In the genomic region with DNA sequence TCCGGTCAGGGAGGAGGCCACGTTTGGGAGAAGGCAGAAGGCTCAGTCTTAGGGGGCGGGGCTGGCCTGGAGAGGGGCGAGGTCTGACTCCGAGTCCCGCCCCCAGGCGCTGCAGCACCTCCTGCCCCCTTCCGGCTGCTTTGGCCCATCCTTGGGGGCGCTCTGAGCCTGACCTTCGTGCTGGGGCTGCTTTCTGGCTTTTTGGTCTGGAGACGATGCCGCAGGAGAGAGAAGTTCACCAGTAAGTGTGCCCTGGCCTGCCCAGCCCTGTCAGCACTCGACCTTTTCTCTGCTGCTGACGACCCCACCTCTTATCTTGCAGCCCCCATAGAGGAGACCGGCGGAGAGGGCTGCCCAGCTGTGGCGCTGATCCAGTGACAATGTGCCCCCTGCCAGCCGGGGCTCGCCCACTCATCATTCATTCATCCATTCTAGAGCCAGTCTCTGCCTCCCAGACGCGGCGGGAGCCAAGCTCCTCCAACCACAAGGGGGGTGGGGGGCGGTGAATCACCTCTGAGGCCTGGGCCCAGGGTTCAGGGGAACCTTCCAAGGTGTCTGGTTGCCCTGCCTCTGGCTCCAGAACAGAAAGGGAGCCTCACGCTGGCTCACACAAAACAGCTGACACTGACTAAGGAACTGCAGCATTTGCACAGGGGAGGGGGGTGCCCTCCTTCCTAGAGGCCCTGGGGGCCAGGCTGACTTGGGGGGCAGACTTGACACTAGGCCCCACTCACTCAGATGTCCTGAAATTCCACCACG, we compare ENCODE assay signal across 8 cellular contexts. TPM values are rescaled to one million over a fixed set of nuclear protein-coding genes. Genes with fewer than 3 reads are reported as not detected.
DNase-seq lines count a peak whose midpoint lies in the region; TF ChIP-seq lines count a peak whose summit lies in the region.

No MANE protein-coding gene starts in this region.

- H3K27me3 Mint-ChIP-seq in endodermal cell (ENCODE audit: insufficient read depth): no peaks in the 10 kb centered on the region

- peak overlapping the region; percentile 99 for H3K27ac ChIP-seq in ACC112 (ENCODE audit: low read depth, low read length)
- peak overlapping the region; percentile 95 for H3K27ac ChIP-seq in endodermal cell (ENCODE audit: low read depth, low read length)

- peaks cover 18% of the 10 kb centered on the region for H3K36me3 Mint-ChIP-seq in endodermal cell (ENCODE audit: low read depth)

- peak; percentile 74 for TF ChIP-seq CTCF in endodermal cell (conservative IDR thresholded peaks at IDR 0.05)

- H3K79me2 ChIP-seq in ACC112 (ENCODE audit: control insufficient read depth, insufficient read depth, low read length, unreplicated experiment): no peaks in the 10 kb centered on the region

- peak overlapping the region; percentile 99 for H3K27ac Mint-ChIP-seq in endodermal cell

- peak overlapping the region; percentile 83 for H3K4me3 Mint-ChIP-seq in endodermal cell

- 0 to 1% methylated on average over 14 to 25 of the region's 25 CpGs for WGBS in endodermal cell (ENCODE audit: insufficient coverage in 1 of 2, insufficient read length in 1 of 2), 2 experiments

- peaks cover 29% of the 10 kb centered on the region for H3K4me1 Mint-ChIP-seq in endodermal cell

- H3K9me3 Mint-ChIP-seq in endodermal cell: no peaks in the 10 kb centered on the region

- no peaks in the 10 kb centered on the region for H3K27me3 ChIP-seq in ACC112 (ENCODE audit: insufficient read depth, low read length)
- H3K27me3 ChIP-seq in endodermal cell (ENCODE audit: control insufficient read depth, insufficient read depth, low read length, poor library complexity, severe bottlenecking): no peaks in the 10 kb centered on the region
- peaks cover 6% of the 10 kb centered on the region for H3K27me3 ChIP-seq in mononuclear cell (ENCODE audit: insufficient read depth, low read length)

- no peaks in the 10 kb centered on the region for H3K9me3 ChIP-seq in endodermal cell (ENCODE audit: control insufficient read depth, low read length)
- no peaks in the 10 kb centered on the region for H3K9me3 ChIP-seq in mononuclear cell (ENCODE audit: low read depth, low read length)

- DNase-seq in GM19240 (ENCODE audit: insufficient read length, low spot score) (peak; percentile 74), NOMO-1 treated with DMSO at 0.1 percent for 48 hours (lab: John Stamatoyannopoulos, UW; ENCODE audit: unreplicated experiment) (peak; percentile 58), endodermal cell (peak; percentile 95), cortex of kidney (lab: John Stamatoyannopoulos, UW) (no peak)
- DNase-seq in activated CD8-positive, alpha-beta memory T cell treated with anti-CD3 and anti-CD28 coated beads, Interleukin-2, amount 50 U/mL, for 1 hour (ENCODE audit: extremely low read depth): peak; percentile 65
- peak; percentile 80 to 84 for DNase-seq in stimulated activated CD8-positive, alpha-beta memory T cell treated with anti-CD3 and anti-CD28 coated beads, Interleukin-2, amount 100 ng/mL, for 48 hours (ENCODE audit: low read depth in 2 of 2)

- H3K9ac ChIP-seq in endodermal cell (ENCODE audit: extremely low read depth, low read length, poor library complexity, severe bottlenecking): peak overlapping the region; percentile 99

- no peak overlapping the region for H2AFZ ChIP-seq in ACC112 (ENCODE audit: low read length, unreplicated experiment)

- peak overlapping the region; percentile 93 for H3K4me3 ChIP-seq in ACC112 (ENCODE audit: low read depth, low read length)
- peak overlapping the region; percentile 97 for H3K4me3 ChIP-seq in endodermal cell (ENCODE audit: low read length)
- H3K4me3 ChIP-seq in mononuclear cell (ENCODE audit: low read length): peak overlapping the region; percentile 48

- H3K4me1 ChIP-seq in ACC112 (ENCODE audit: control insufficient read depth, insufficient read depth, low read length, unreplicated experiment): peaks cover 10% of the 10 kb centered on the region
- peaks cover 12% of the 10 kb centered on the region for H3K4me1 ChIP-seq in endodermal cell (ENCODE audit: control insufficient read depth, insufficient read depth, low read length)
- H3K4me1 ChIP-seq in mononuclear cell (ENCODE audit: insufficient read depth, low read length): peaks cover 69% of the 10 kb centered on the region

- H3K36me3 ChIP-seq in ACC112 (ENCODE audit: insufficient read depth, low read length): no peaks in the 10 kb centered on the region
- H3K36me3 ChIP-seq in endodermal cell (ENCODE audit: control insufficient read depth, insufficient read depth, low read length): peaks cover 22% of the 10 kb centered on the region

RNA-seq across cellular contexts. Expression of a gene that starts 1.5 kb away (rescaled TPM):
- total RNA-seq in endodermal cell (10 to 100 TPM; 37.8 to 43.5 TPM), mononuclear cell (8.2 TPM)
- 38.0 TPM for polyA plus RNA-seq in endodermal cell (2013, experiment 1 of 2)
- 36.2 TPM for polyA plus RNA-seq in endodermal cell (2013, experiment 2 of 2)

RNA-seq across cellular contexts. Expression of a gene that starts 2.1 kb away (rescaled TPM):
- total RNA-seq in endodermal cell (10 to 100 TPM; 49.8 to 59.1 TPM), mononuclear cell (8.2 TPM)
- 68.3 TPM for polyA plus RNA-seq in endodermal cell (2013, experiment 1 of 2)
- polyA plus RNA-seq in endodermal cell (2013, experiment 2 of 2): 61.5 TPM

RNA-seq across cellular contexts. Expression of a gene that starts 2.2 kb away (rescaled TPM):
- total RNA-seq in endodermal cell (10 to 100 TPM; 45.8 to 52.4 TPM), mononuclear cell (8.9 TPM)
- polyA plus RNA-seq in endodermal cell (2013, experiment 1 of 2): 34.6 TPM
- 34.8 TPM for polyA plus RNA-seq in endodermal cell (2013, experiment 2 of 2)

RNA-seq across cellular contexts. Expression of a gene that starts 3.6 kb away (rescaled TPM):
- 100 to 1,000 TPM; 404 to 572 TPM for total RNA-seq in endodermal cell
- 135 TPM for polyA plus RNA-seq in endodermal cell (2013, experiment 1 of 2)
- 120 TPM for polyA plus RNA-seq in endodermal cell (2013, experiment 2 of 2)
- not detected for total RNA-seq in mononuclear cell

RNA-seq across cellular contexts. Expression of a gene that starts 8.9 kb away (rescaled TPM):
- total RNA-seq in endodermal cell: under 1 TPM in 1 of 2 donors, not detected in 1; 0.18 TPM
- not detected for polyA plus RNA-seq in endodermal cell (2013, experiment 1 of 2)
- 0.12 TPM for polyA plus RNA-seq in endodermal cell (2013, experiment 2 of 2)
- total RNA-seq in mononuclear cell: not detected
